15 cellular contexts compared by ENCODE assay signal in genomic region chr6:78623567-78623966, GRCh38.
DNase-seq lines count a peak whose midpoint lies in the region; ATAC-seq, FAIRE-seq and TF ChIP-seq lines count a peak whose summit lies in the region.
"Had no signal": no experiment of that assay in that cellular context is flagged by ENCODE, and none has a peak within 500 bp of the region (broad histone marks: within the 10 kb centered on the region; RNA-seq: fewer than 3 reads in every experiment).

No MANE protein-coding gene starts in this region.

- H3K4ac ChIP-seq in mesendoderm (ENCODE audit: low read depth, low read length) = no peak overlapping the region

- intact Hi-C loops in kidney (cut with DNase I) = no loop called here

- no peak overlapping the region for H3K27ac ChIP-seq in GM23338 (ENCODE audit: low read depth)
- no peak overlapping the region for H3K27ac ChIP-seq in mesendoderm (ENCODE audit: low read depth, low read length)
- H3K27ac ChIP-seq in kidney (ENCODE audit: low read depth in 2 of 2, low read length in 2 of 2) = no peak overlapping the region
- H3K27ac ChIP-seq: BLaER1 treated with 17β-estradiol and CSF1 and Interleukin-3, amounts not matched to agents 10 nM and 100 nM had no signal

- no peak overlapping the region for H3K56ac ChIP-seq in mesendoderm (ENCODE audit: low read length)

- H3K4me3 Mint-ChIP-seq in GM23338 (no peak overlapping the region), WTC11 (no peak overlapping the region)
- H3K4me3 Mint-ChIP-seq: B cell; CD8-positive, alpha-beta T cell had no signal

- H3K4me2 ChIP-seq in GM23338 (no peak overlapping the region), mesendoderm (ENCODE audit: low read length) (no peak overlapping the region)
- H3K4me2 ChIP-seq: BLaER1 treated with 17β-estradiol and CSF1 and Interleukin-3, amounts not matched to agents 10 nM and 100 nM had no signal

- no peak overlapping the region for H3K23ac ChIP-seq in mesendoderm (ENCODE audit: low read length)

- CTCF ChIA-PET in WTC11 (lab: Charles Lee) = no interaction called here

- H3K9ac ChIP-seq in mesendoderm (ENCODE audit: low read length) (no peak overlapping the region), kidney (ENCODE audit: low read length in 2 of 2) (no peak overlapping the region)
- H3K9ac ChIP-seq: BLaER1 treated with 17β-estradiol and CSF1 and Interleukin-3, amounts not matched to agents 10 nM and 100 nM had no signal

- no peak overlapping the region for H2AK5ac ChIP-seq in mesendoderm (ENCODE audit: low read length)

- H2BK15ac ChIP-seq in mesendoderm (replicated peaks; ENCODE audit: low read depth) = no peak overlapping the region

- H3K4me3 ChIP-seq in GM23338 = no peak overlapping the region
- H3K4me3 ChIP-seq in epithelial cell of esophagus (ENCODE audit: low read length) = no peak overlapping the region
- H3K4me3 ChIP-seq in mesendoderm (ENCODE audit: low read length) = no peak overlapping the region
- H3K4me3 ChIP-seq in kidney (ENCODE audit: low read length in 2 of 2) = no peak overlapping the region
- H3K4me3 ChIP-seq: BLaER1 treated with 17β-estradiol and CSF1 and Interleukin-3, amounts not matched to agents 10 nM and 100 nM; HAP-1 had no signal

- H3K79me1 ChIP-seq in mesendoderm (ENCODE audit: low read length) = no peaks in the 10 kb centered on the region

- H3K27ac Mint-ChIP-seq in GM23338 (no peak overlapping the region), WTC11 (no peak overlapping the region)
- H3K27ac Mint-ChIP-seq: B cell; CD8-positive, alpha-beta T cell had no signal

- H3K79me2 ChIP-seq in GM23338 (replicated peaks; ENCODE audit: insufficient read depth) (no peaks in the 10 kb centered on the region), mesendoderm (ENCODE audit: control insufficient read depth, insufficient read depth, low read length) (no peaks in the 10 kb centered on the region)

- no peaks in the 10 kb centered on the region for H3K9me3 Mint-ChIP-seq in GM23338
- no peaks in the 10 kb centered on the region for H3K9me3 Mint-ChIP-seq in WTC11
- H3K9me3 Mint-ChIP-seq: CD8-positive, alpha-beta T cell had no signal

- H3K27me3 ChIP-seq in GM23338 (ENCODE audit: insufficient read depth) (no peaks in the 10 kb centered on the region), mesendoderm (ENCODE audit: insufficient read depth, low read length, poor library complexity) (no peaks in the 10 kb centered on the region)
- H3K27me3 ChIP-seq: BLaER1 treated with 17β-estradiol and CSF1 and Interleukin-3, amounts not matched to agents 10 nM and 100 nM had no signal

- H3K4me1 Mint-ChIP-seq in GM23338 (no peaks in the 10 kb centered on the region), WTC11 (peaks cover under 1% of the 10 kb centered on the region)
- H3K4me1 Mint-ChIP-seq: B cell had no signal

- H3F3A ChIP-seq in GM23338 (replicated peaks; ENCODE audit: low read depth) = no peaks in the 10 kb centered on the region

- H3K36me3 Mint-ChIP-seq in GM23338 (ENCODE audit: low read depth) (no peaks in the 10 kb centered on the region), WTC11 (no peaks in the 10 kb centered on the region)
- H3K36me3 Mint-ChIP-seq: CD8-positive, alpha-beta T cell had no signal

- H3K9me2 ChIP-seq in GM23338 (ENCODE audit: insufficient read depth) = no peaks in the 10 kb centered on the region

- H2BK5ac ChIP-seq in mesendoderm (ENCODE audit: low read length) = no peak overlapping the region

- H3K36me3 ChIP-seq in GM23338 (ENCODE audit: insufficient read depth) (no peaks in the 10 kb centered on the region), mesendoderm (ENCODE audit: control insufficient read depth, insufficient read depth, low read length) (no peaks in the 10 kb centered on the region), kidney (ENCODE audit: control insufficient read depth in 1 of 2, insufficient read depth in 2 of 2, low read length in 2 of 2) (no peaks in the 10 kb centered on the region)
- H3K36me3 ChIP-seq: BLaER1 treated with 17β-estradiol and CSF1 and Interleukin-3, amounts not matched to agents 10 nM and 100 nM; HAP-1 had no signal

- no peaks in the 10 kb centered on the region for H3K4me1 ChIP-seq in GM23338 (ENCODE audit: insufficient read depth)
- no peaks in the 10 kb centered on the region for H3K4me1 ChIP-seq in mesendoderm (ENCODE audit: control insufficient read depth, low read depth, low read length)
- no peaks in the 10 kb centered on the region for H3K4me1 ChIP-seq in kidney (ENCODE audit: control insufficient read depth in 1 of 2, insufficient read depth in 1 of 2, low read depth in 1 of 2, low read length in 2 of 2)
- H3K4me1 ChIP-seq: BLaER1 treated with 17β-estradiol and CSF1 and Interleukin-3, amounts not matched to agents 10 nM and 100 nM; HAP-1 had no signal

- no peak overlapping the region for H4K8ac ChIP-seq in mesendoderm (ENCODE audit: low read depth, low read length)

- H3K27me3 Mint-ChIP-seq in GM23338 (ENCODE audit: insufficient read depth, low read depth, poor library complexity) (peaks cover 3% of the 10 kb centered on the region), WTC11 (ENCODE audit: low read depth) (no peaks in the 10 kb centered on the region)
- H3K27me3 Mint-ChIP-seq: B cell had no signal

- H2BK120ac ChIP-seq in mesendoderm (ENCODE audit: low read depth, low read length) = no peak overlapping the region

- no peaks in the 10 kb centered on the region for H4K20me1 ChIP-seq in GM23338 (replicated peaks; ENCODE audit: insufficient read depth)
- H4K20me1 ChIP-seq: BLaER1 treated with 17β-estradiol and CSF1 and Interleukin-3, amounts not matched to agents 10 nM and 100 nM had no signal

- H2AFZ ChIP-seq in GM23338 = peak overlapping the region; percentile 33; the same call in 1 of the 2 replicates

- no peak for FAIRE-seq in kidney (lab: Jason Lieb, UNC)

- ATAC-seq in GM23338 = no peak
- no peak for ATAC-seq in WTC11
- ATAC-seq: CD8-positive, alpha-beta T cell had no signal

- H4K5ac ChIP-seq in mesendoderm (ENCODE audit: low read length) = no peak overlapping the region

- TF ChIP-seq CTCF in GM23338 (conservative IDR thresholded peaks at IDR 0.05; ENCODE audit: low read depth in 2 of 2) = no peak
- no peak for TF ChIP-seq CTCF in epithelial cell of esophagus (IDR thresholded peaks at IDR 0.05; ENCODE audit: insufficient read depth, low read depth, low read length, missing control alignments)
- no peak for TF ChIP-seq CTCF in kidney (IDR thresholded peaks at IDR 0.05; ENCODE audit: borderline replicate concordance, extremely low read depth, insufficient read depth)
- no peak for TF ChIP-seq CTCF in WTC11 (IDR thresholded peaks at IDR 0.05)

- no peak overlapping the region for H3K18ac ChIP-seq in mesendoderm (ENCODE audit: low read length)

- DNase-seq in GM23338 (ENCODE audit: low spot score) (no peak), NCI-H226 (peak; percentile 86), epithelial cell of esophagus (ENCODE audit: low read depth) (peak; percentile 36), mesendoderm (peak; percentile 31), NCI-H1092 treated with DMSO at 0.1 percent for 48 hours (lab: John Stamatoyannopoulos, UW) (no peak), kidney (no peak), WTC11 (ENCODE audit: low spot score) (no peak), HuH-7.5 (ENCODE audit: low spot score) (no peak)
- DNase-seq: Calu3; CD8-positive, alpha-beta T cell; DMS79 treated with DMSO at 0.1 percent for 48 hours; GF-D8 had no signal

- H3K9me3 ChIP-seq in kidney (ENCODE audit: control insufficient read depth in 1 of 2, low read length in 2 of 2) = no peaks in the 10 kb centered on the region
- H3K9me3 ChIP-seq: BLaER1 treated with 17β-estradiol and CSF1 and Interleukin-3, amounts not matched to agents 10 nM and 100 nM; HAP-1 had no signal

- POLR2A ChIA-PET in WTC11 (lab: Charles Lee) = no interaction called here

TF ChIP-seq in GM23338, 12 proteins besides CTCF, POLR2A, EP300 and RAD21 (continues in another document):
- TF ChIP-seq NANOG (IDR thresholded peaks at IDR 0.05; ENCODE audit: borderline replicate concordance) = no peak
- no peak for TF ChIP-seq EZH2 (IDR thresholded peaks at IDR 0.05; ENCODE audit: low read depth, unreplicated experiment)

TF ChIP-seq in WTC11, 78 proteins besides CTCF, POLR2A, EP300 and RAD21 (continues in another document):
- TF ChIP-seq ZMAT4 (CRISPR knock-in tag; IDR thresholded peaks at IDR 0.05) = no peak
- TF ChIP-seq ZNF219 (CRISPR knock-in tag; IDR thresholded peaks at IDR 0.05; ENCODE audit: borderline replicate concordance) = no peak
- no peak for TF ChIP-seq ETV6 (CRISPR knock-in tag; IDR thresholded peaks at IDR 0.05)
- TF ChIP-seq TEAD1 (CRISPR knock-in tag; IDR thresholded peaks at IDR 0.05) = no peak
- no peak for TF ChIP-seq IRF2 (CRISPR knock-in tag; IDR thresholded peaks at IDR 0.05; ENCODE audit: borderline replicate concordance, low read depth)
- no peak for TF ChIP-seq AFF4 (CRISPR knock-in tag; IDR thresholded peaks at IDR 0.05; ENCODE audit: borderline replicate concordance)
- no peak for TF ChIP-seq GRHL2 (CRISPR knock-in tag; IDR thresholded peaks at IDR 0.05; ENCODE audit: insufficient replicate concordance, severe bottlenecking)

Comparison
In these comparisons a context has a peak if more than half of its experiments do, and no peak if none do; other contexts are left out.
1. DNase-seq: peak in NCI-H226 (single experiment), epithelial cell of esophagus (single experiment) and mesendoderm (single experiment); none in GM23338 (single experiment), NCI-H1092 treated with DMSO at 0.1 percent for 48 hours (single experiment), kidney (single experiment), WTC11 (single experiment) and HuH-7.5 (single experiment).